18 cellular contexts compared by ENCODE assay signal in the genomic region with DNA sequence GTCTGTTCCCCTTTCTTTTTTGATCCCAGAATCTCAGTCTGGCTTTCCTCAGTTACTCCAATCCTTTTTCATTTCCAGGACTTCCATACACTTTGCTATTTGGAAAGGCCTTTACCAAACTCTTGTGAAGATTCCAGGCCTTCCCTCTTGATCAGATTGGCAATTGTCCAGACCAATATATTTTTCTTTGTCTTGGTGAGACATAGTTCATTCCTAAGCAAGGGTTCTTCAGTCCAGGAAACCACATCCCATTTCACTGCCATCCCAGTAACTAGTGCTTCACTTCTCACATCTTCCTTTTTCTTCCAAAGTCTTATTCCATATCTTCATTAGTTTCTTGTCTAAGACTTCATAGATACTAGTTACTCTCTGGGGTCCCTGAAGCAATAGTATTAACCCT. TPM values are rescaled to one million over a fixed set of nuclear protein-coding genes. Genes with fewer than 3 reads are reported as not detected.
DNase-seq lines count a peak whose midpoint lies in the region; FAIRE-seq and TF ChIP-seq lines count a peak whose summit lies in the region.
"Had no signal": no experiment of that assay in that cellular context is flagged by ENCODE, and none has a peak within 500 bp of the region (broad histone marks: within the 10 kb centered on the region; RNA-seq: fewer than 3 reads in every experiment).

No MANE protein-coding gene starts in this region.

- H3K4me3 ChIP-seq in astrocyte of the cerebellum (ENCODE audit: low read depth, low read length) (no peak overlapping the region), foreskin fibroblast (ENCODE audit: low read depth in 1 of 2, low read length in 2 of 2) (no peak overlapping the region), ovary (no peak overlapping the region)
- H3K4me3 ChIP-seq: left lung, prostate gland, transverse colon had no signal

- H3K27me3 ChIP-seq in ovary, result no peaks in the 10 kb centered on the region
- H3K27me3 ChIP-seq: left lung, transverse colon had no signal

- no peaks in the 10 kb centered on the region for H3K9me3 ChIP-seq in ovary
- H3K9me3 ChIP-seq: left lung, prostate gland, transverse colon had no signal

- no peaks in the 10 kb centered on the region for H3K4me1 ChIP-seq in ovary (ENCODE audit: insufficient read depth)
- H3K4me1 ChIP-seq: prostate gland, transverse colon had no signal

- H3K27ac ChIP-seq in ovary, result no peak overlapping the region
- H3K27ac ChIP-seq: HL-60, left lung, prostate gland, transverse colon had no signal

- DNase-seq in H4 (ENCODE audit: low spot score) (peak; percentile 6), astrocyte of the cerebellum (ENCODE audit: low read depth) (peak; percentile 80), foreskin fibroblast (peak; percentile 39 to 59), smooth muscle cell of the brain vasculature (ENCODE audit: low read depth, low spot score) (peak; percentile 12), ovary (no peak), GM19239 (ENCODE audit: insufficient read length, low spot score) (no peak), HUDEP-2 (lab: John Stamatoyannopoulos, UW; ENCODE audit: unreplicated experiment in 76 of 76) (no peak), NOMO-1 treated with DMSO at 0.1 percent for 48 hours (lab: John Stamatoyannopoulos, UW; ENCODE audit: unreplicated experiment) (no peak)
- DNase-seq: activated effector memory CD4-positive, alpha-beta T cell treated with anti-CD3 and anti-CD28 coated beads, Interleukin-2, amount 50 U/mL, for 16 hours; amygdala; left lung; NCI-H146; SHP77 treated with DMSO at 0.1 percent for 48 hours; T-helper 2 cell; transverse colon had no signal

- no peak for TF ChIP-seq POLR2A in ovary (IDR thresholded peaks at IDR 0.05)

- no peak for TF ChIP-seq CTCF in astrocyte of the cerebellum (IDR thresholded peaks at IDR 0.05; ENCODE audit: low read depth, low read length, missing control alignments)
- no peak for TF ChIP-seq CTCF in foreskin fibroblast (IDR thresholded peaks at IDR 0.05; ENCODE audit: low read depth, low read length)
- no peak for TF ChIP-seq CTCF in ovary (IDR thresholded peaks at IDR 0.05)

- intact Hi-C loops in ovary (cut with DNase I), result no loop called here

- FAIRE-seq in GM19239 (lab: Jason Lieb, UNC), result no peak

- in situ Hi-C loops in astrocyte of the cerebellum (cut with HindIII; ENCODE audit: low sequenced_read_pairs), result no loop called here

- no peak for TF ChIP-seq EP300 in ovary (IDR thresholded peaks at IDR 0.05)

- H3K36me3 ChIP-seq in ovary, result no peaks in the 10 kb centered on the region
- H3K36me3 ChIP-seq: left lung, prostate gland, transverse colon had no signal

RNA-seq across cellular contexts. Expression of a gene that starts 2.1 kb away (rescaled TPM):
- 0.02 TPM in 1 of 2 replicates, not detected in the other for total RNA-seq in H4 (2014; rRNA removed; shearing (Covaris generic))
- 10 to 100 TPM in 1 of 7 donors, under 1 TPM in 6; 0.05 to 18.8 (median 0.23) TPM for total RNA-seq in ovary
- polyA plus RNA-seq in ovary, result under 1 TPM; 0.13 to 0.60 TPM
- polyA plus RNA-seq: CD14-positive monocyte had no signal

Comparison
In these comparisons a context has a peak if more than half of its experiments do, and no peak if none do; other contexts are left out.
1. DNase-seq: peak in H4 (single experiment), astrocyte of the cerebellum (single experiment), foreskin fibroblast (2 of 2) and smooth muscle cell of the brain vasculature (single experiment); none in ovary (0 of 5), GM19239 (single experiment), HUDEP-2 (0 of 76) and NOMO-1 treated with DMSO at 0.1 percent for 48 hours (single experiment).